Comparison of ENCODE assay signal across 1 cellular context in genomic region chr3:42489116-42489936, GRCh38.
TF ChIP-seq lines count a peak whose summit lies in the region.

No MANE protein-coding gene starts in this region.

TF ChIP-seq in A549, 52 proteins besides CTCF, POLR2A, EP300 and RAD21 (continued from another document):
- TF ChIP-seq, protein P1, sequence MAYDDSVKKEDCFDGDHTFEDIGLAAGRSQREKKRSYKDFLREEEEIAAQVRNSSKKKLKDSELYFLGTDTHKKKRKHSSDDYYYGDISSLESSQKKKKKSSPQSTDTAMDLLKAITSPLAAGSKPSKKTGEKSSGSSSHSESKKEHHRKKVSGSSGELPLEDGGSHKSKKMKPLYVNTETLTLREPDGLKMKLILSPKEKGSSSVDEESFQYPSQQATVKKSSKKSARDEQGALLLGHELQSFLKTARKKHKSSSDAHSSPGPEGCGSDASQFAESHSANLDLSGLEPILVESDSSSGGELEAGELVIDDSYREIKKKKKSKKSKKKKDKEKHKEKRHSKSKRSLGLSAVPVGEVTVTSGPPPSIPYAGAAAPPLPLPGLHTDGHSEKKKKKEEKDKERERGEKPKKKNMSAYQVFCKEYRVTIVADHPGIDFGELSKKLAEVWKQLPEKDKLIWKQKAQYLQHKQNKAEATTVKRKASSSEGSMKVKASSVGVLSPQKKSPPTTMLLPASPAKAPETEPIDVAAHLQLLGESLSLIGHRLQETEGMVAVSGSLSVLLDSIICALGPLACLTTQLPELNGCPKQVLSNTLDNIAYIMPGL (CRISPR knock-in tag; IDR thresholded peaks at IDR 0.05; ENCODE audit: borderline replicate concordance): no peak
- TF ChIP-seq E2F6 (IDR thresholded peaks at IDR 0.05; ENCODE audit: borderline replicate concordance, low read depth) (no peak), RFX5 (IDR thresholded peaks at IDR 0.05) (no peak)
